In the genomic region with DNA sequence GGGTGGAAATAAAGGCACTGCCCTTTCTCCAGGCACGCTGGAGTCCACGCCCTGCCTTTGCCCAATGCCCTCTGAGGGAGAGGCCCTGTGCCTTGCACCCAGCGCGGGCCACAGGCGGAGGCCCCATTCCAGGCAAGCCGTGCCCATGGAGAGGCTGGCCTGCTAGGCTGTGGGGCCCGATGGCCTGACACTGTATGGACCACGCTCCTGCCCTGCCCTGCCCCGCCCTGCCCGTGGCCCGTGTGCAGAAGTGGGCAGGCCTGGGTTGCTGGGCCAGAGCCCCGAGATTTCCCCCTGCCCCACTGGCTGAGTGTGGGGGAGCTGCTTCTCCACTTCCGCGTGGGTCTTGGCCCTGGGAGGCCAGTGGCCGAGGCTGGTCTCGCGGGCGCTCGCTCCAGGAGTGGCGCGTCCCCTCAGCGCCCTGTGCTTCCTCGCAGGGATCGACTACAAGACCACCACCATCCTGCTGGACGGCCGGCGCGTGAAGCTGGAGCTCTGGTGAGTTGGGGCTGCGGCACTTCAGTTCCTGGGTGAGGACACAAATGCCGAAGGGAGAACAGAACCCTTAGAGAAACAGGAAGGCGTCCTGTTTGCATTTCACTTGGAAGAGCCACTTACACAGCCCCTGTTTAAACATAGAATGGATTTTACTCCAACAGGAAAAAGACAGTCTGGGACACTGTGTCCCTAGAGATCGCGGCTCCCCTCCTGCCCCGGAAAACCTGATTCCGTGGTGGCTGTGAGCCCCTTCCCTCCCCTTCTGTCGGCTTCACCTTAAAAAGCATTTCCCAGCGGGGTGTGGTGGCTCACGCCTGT, we compare ENCODE assay signal across 34 cellular contexts. TPM values are rescaled to one million over a fixed set of nuclear protein-coding genes. Genes with fewer than 3 reads are reported as not detected.
A peak's percentile ranks its signal among the peaks of the same experiment; 100 is the strongest.
DNase-seq lines count a peak whose midpoint lies in the region; ATAC-seq and TF ChIP-seq lines count a peak whose summit lies in the region.
"Had no signal": no experiment of that assay in that cellular context is flagged by ENCODE, and none has a peak within 500 bp of the region (broad histone marks: within the 10 kb centered on the region; RNA-seq: fewer than 3 reads in every experiment).

No MANE protein-coding gene starts in this region.

- H2BK5ac ChIP-seq in IMR-90 (ENCODE audit: low read depth, low read length, poor library complexity, severe bottlenecking) = no peak overlapping the region

- no peak overlapping the region for H2AK5ac ChIP-seq in IMR-90 (ENCODE audit: low read depth, low read length)

- H3K4me1 ChIP-seq in IMR-90 (ENCODE audit: control insufficient read depth, insufficient read depth, low read length) = peaks cover 3% of the 10 kb centered on the region; the same call in 1 of the 2 replicates
- peaks cover 10% of the 10 kb centered on the region for H3K4me1 ChIP-seq in mucosa of descending colon (ENCODE audit: low read depth)
- H3K4me1 ChIP-seq in upper lobe of right lung = peaks cover 8% of the 10 kb centered on the region
- H3K4me1 ChIP-seq: adrenal gland had no signal

- intact Hi-C loops in IMR-90 (cut with micrococcal nuclease) (no loop called here), mucosa of descending colon (cut with DNase I, micrococcal nuclease) (no loop called here), upper lobe of right lung (cut with DNase I) (no loop called here)

- H3K56ac ChIP-seq in IMR-90 (ENCODE audit: extremely low read depth, insufficient read depth, low read length) = no peak overlapping the region

- H4K8ac ChIP-seq in IMR-90 (ENCODE audit: low read depth in 2 of 2, low read length in 2 of 2) = no peak overlapping the region

- H2AK9ac ChIP-seq in IMR-90 (replicated peaks; ENCODE audit: low read depth, low read length, poor library complexity) = no peak overlapping the region

- no peak overlapping the region for H3K4me3 Mint-ChIP-seq in stimulated activated effector memory CD8-positive, alpha-beta T cell treated with anti-CD3 and anti-CD28 coated beads, Interleukin-12 subunit alpha, Interleukin-12 subunit beta, amount 100 ng/mL, for 72 hours
- H3K4me3 Mint-ChIP-seq: activated naive CD4-positive, alpha-beta T cell treated with anti-CD3 and anti-CD28 coated beads, Interleukin-2, amount 10 ng/mL, durations not matched to agents 7 days and 5 days; brain; endodermal cell; nephron had no signal

- H3K9me3 ChIP-seq in IMR-90 (ENCODE audit: control insufficient read depth, insufficient read depth, low read length) (no peaks in the 10 kb centered on the region), mucosa of descending colon (no peaks in the 10 kb centered on the region), upper lobe of right lung (no peaks in the 10 kb centered on the region)
- H3K9me3 ChIP-seq: adrenal gland, ovary, SK-N-SH, stomach, thyroid gland had no signal

- no peak overlapping the region for H3K4me3 ChIP-seq in IMR-90 (ENCODE audit: insufficient read depth, low read depth, low read length)
- H3K4me3 ChIP-seq in mucosa of descending colon = no peak overlapping the region
- H3K4me3 ChIP-seq in upper lobe of right lung = peak overlapping the region; percentile 36
- H3K4me3 ChIP-seq: adrenal gland; BLaER1 treated with 17β-estradiol and CSF1 and Interleukin-3, amounts not matched to agents 10 nM and 100 nM; ovary; stomach; thyroid gland had no signal

- peak overlapping the region; percentile 48 for H2AFZ ChIP-seq in IMR-90 (replicated peaks; ENCODE audit: low read length, poor library complexity)

- BruUV-seq in IMR-90 (replicated peaks; lab: Mats Ljungman, UMichigan) = no TSS peak

- H3K27me3 ChIP-seq in IMR-90 (ENCODE audit: control insufficient read depth, insufficient read depth, low read length) (no peaks in the 10 kb centered on the region), upper lobe of right lung (no peaks in the 10 kb centered on the region)
- H3K27me3 ChIP-seq: adrenal gland; BLaER1 treated with 17β-estradiol and CSF1 and Interleukin-3, amounts not matched to agents 10 nM and 100 nM; ovary; stomach; thyroid gland had no signal

- no peak overlapping the region for H2BK120ac ChIP-seq in IMR-90 (ENCODE audit: low read depth, low read length)

- no peak for DNase-seq in IMR-90
- peak; percentile 58 to 79 (median 73) for DNase-seq in mucosa of descending colon
- DNase-seq in upper lobe of right lung = peak; percentile 90
- no peak for DNase-seq in NCI-H345 (lab: John Stamatoyannopoulos, UW)
- DNase-seq in stimulated activated effector memory CD8-positive, alpha-beta T cell treated with anti-CD3 and anti-CD28 coated beads, Interleukin-12 subunit alpha, Interleukin-12 subunit beta, amount 100 ng/mL, for 72 hours (ENCODE audit: low spot score in 2 of 2) = no peak
- DNase-seq: activated CD4-positive, alpha-beta T cell treated with anti-CD3 and anti-CD28 coated beads, Interleukin-2, amount 50 U/mL, for 48 hours; activated CD8-positive, alpha-beta memory T cell treated with anti-CD3 and anti-CD28 coated beads, Interleukin-2, amount 50 U/mL, for 4 hours; activated naive CD4-positive, alpha-beta T cell treated with anti-CD3 and anti-CD28 coated beads, Interleukin-2, amount 10 ng/mL, durations not matched to agents 7 days and 5 days; adrenal gland; COR-L47; dermis blood vessel endothelial cell; DMS79 treated with DMSO at 0.1 percent for 48 hours; endodermal cell; GF-D8; glutamatergic neuron; HCEC 1CT; Kasumi-1; left ventricle myocardium superior; NCI-H1417 treated with DMSO at 0.1 percent for 48 hours; NCI-H526; NK-92 treated with Interleukin-12 subunit alpha and Interleukin-12 subunit beta, amount 100 ng/mL, for 24 hours; ovary; PC-3; SK-N-SH; stimulated activated CD4-positive, alpha-beta T cell treated with anti-CD3 and anti-CD28 coated beads, Interleukin-12 subunit alpha, Interleukin-12 subunit beta, amount 100 ng/mL, for 4 hours; stimulated activated CD4-positive, alpha-beta T cell treated with anti-CD3 and anti-CD28 coated beads, Interleukin-2, amount 100 ng/mL, for 48 hours; stomach; thyroid gland had no signal

- H3K4me2 ChIP-seq in IMR-90 (ENCODE audit: low read depth, low read length) = no peak overlapping the region
- H3K4me2 ChIP-seq: BLaER1 treated with 17β-estradiol and CSF1 and Interleukin-3, amounts not matched to agents 10 nM and 100 nM; SK-N-SH had no signal

- H3K36me3 Mint-ChIP-seq in stimulated activated effector memory CD8-positive, alpha-beta T cell treated with anti-CD3 and anti-CD28 coated beads, Interleukin-12 subunit alpha, Interleukin-12 subunit beta, amount 100 ng/mL, for 72 hours = no peaks in the 10 kb centered on the region
- H3K36me3 Mint-ChIP-seq: activated naive CD4-positive, alpha-beta T cell treated with anti-CD3 and anti-CD28 coated beads, Interleukin-2, amount 10 ng/mL, durations not matched to agents 7 days and 5 days had no signal

- H3K9me3 Mint-ChIP-seq in stimulated activated effector memory CD8-positive, alpha-beta T cell treated with anti-CD3 and anti-CD28 coated beads, Interleukin-12 subunit alpha, Interleukin-12 subunit beta, amount 100 ng/mL, for 72 hours = no peaks in the 10 kb centered on the region
- H3K9me3 Mint-ChIP-seq: activated naive CD4-positive, alpha-beta T cell treated with anti-CD3 and anti-CD28 coated beads, Interleukin-2, amount 10 ng/mL, durations not matched to agents 7 days and 5 days; endodermal cell had no signal

- no peak for TF ChIP-seq POLR2A in IMR-90 (IDR thresholded peaks at IDR 0.05; ENCODE audit: low read depth, low read length)

- H2BK20ac ChIP-seq in IMR-90 (ENCODE audit: low read depth, low read length) = no peak overlapping the region

- peaks cover 20% of the 10 kb centered on the region for H4K20me1 ChIP-seq in IMR-90 (ENCODE audit: insufficient read depth, low read length)

- in situ Hi-C loops in IMR-90 (cut with MboI; ENCODE audit: low sequenced_read_pairs) = no loop called here

- H3K27ac Mint-ChIP-seq in stimulated activated effector memory CD8-positive, alpha-beta T cell treated with anti-CD3 and anti-CD28 coated beads, Interleukin-12 subunit alpha, Interleukin-12 subunit beta, amount 100 ng/mL, for 72 hours = no peak overlapping the region
- H3K27ac Mint-ChIP-seq: activated naive CD4-positive, alpha-beta T cell treated with anti-CD3 and anti-CD28 coated beads, Interleukin-2, amount 10 ng/mL, durations not matched to agents 7 days and 5 days; brain; endodermal cell; nephron had no signal

- H4K5ac ChIP-seq in IMR-90 (ENCODE audit: low read depth, low read length) = no peak overlapping the region

- no peak overlapping the region for H3K9ac ChIP-seq in IMR-90 (ENCODE audit: low read depth, low read length)
- H3K9ac ChIP-seq: BLaER1 treated with 17β-estradiol and CSF1 and Interleukin-3, amounts not matched to agents 10 nM and 100 nM; SK-N-SH had no signal

- peaks cover 9 to 35% of the 10 kb centered on the region in 2 experiments; a peak in 3 of 4 replicates for H3K79me1 ChIP-seq in IMR-90 (ENCODE audit: low read depth in 1 of 2, low read length in 2 of 2)

- H3K4me1 Mint-ChIP-seq in stimulated activated effector memory CD8-positive, alpha-beta T cell treated with anti-CD3 and anti-CD28 coated beads, Interleukin-12 subunit alpha, Interleukin-12 subunit beta, amount 100 ng/mL, for 72 hours = no peaks in the 10 kb centered on the region
- H3K4me1 Mint-ChIP-seq: activated naive CD4-positive, alpha-beta T cell treated with anti-CD3 and anti-CD28 coated beads, Interleukin-2, amount 10 ng/mL, durations not matched to agents 7 days and 5 days; nephron had no signal

- POLR2A ChIA-PET in IMR-90 (lab: Charles Lee; ENCODE audit: unreplicated experiment) = no interaction called here

- TF ChIP-seq RAD21 in IMR-90 (IDR thresholded peaks at IDR 0.05; ENCODE audit: low read length) = no peak

- H3K27ac ChIP-seq in IMR-90 (ENCODE audit: insufficient read depth, low read length) = no peak overlapping the region
- H3K27ac ChIP-seq in angular gyrus (ENCODE audit: low read depth, low read length) = peak overlapping the region; percentile 52
- peak overlapping the region; percentile 89 for H3K27ac ChIP-seq in upper lobe of right lung
- H3K27ac ChIP-seq: adrenal gland; BLaER1 treated with 17β-estradiol and CSF1 and Interleukin-3, amounts not matched to agents 10 nM and 100 nM; ovary; thyroid gland had no signal

- dilution Hi-C loops in IMR-90 (cut with HindIII; ENCODE audit: low sequenced_read_pairs, unreplicated experiment) = no loop called here

- no peak overlapping the region for H3K23ac ChIP-seq in IMR-90 (ENCODE audit: low read depth, low read length)

- H3K4ac ChIP-seq in IMR-90 (ENCODE audit: low read depth, low read length) = no peak overlapping the region

- H4K91ac ChIP-seq in IMR-90 (ENCODE audit: insufficient read depth, low read depth, low read length) = no peak overlapping the region

- TF ChIP-seq CTCF in IMR-90 (conservative IDR thresholded peaks at IDR 0.05; ENCODE audit: low read depth, low read length) = no peak
- no peak for TF ChIP-seq CTCF in mucosa of descending colon (IDR thresholded peaks at IDR 0.05)
- no peak for TF ChIP-seq CTCF in upper lobe of right lung (IDR thresholded peaks at IDR 0.05)

- H3K36me3 ChIP-seq in IMR-90 (ENCODE audit: control insufficient read depth, insufficient read depth, low read length) (peaks cover 5% of the 10 kb centered on the region; the same call in 1 of the 2 replicates), mucosa of descending colon (ENCODE audit: low read depth) (no peaks in the 10 kb centered on the region), upper lobe of right lung (no peaks in the 10 kb centered on the region)
- H3K36me3 ChIP-seq: adrenal gland, ovary, thyroid gland had no signal

- WGBS in IMR-90 (ENCODE audit: extremely low coverage in 2 of 2, insufficient read length in 1 of 2), 2 experiments = 92% methylated on average over 14 of the region's 38 CpGs; no CpG with 5 or more reads in 1 of the 2 experiments

- H3K9me1 ChIP-seq in IMR-90 (ENCODE audit: insufficient read depth, low read length) = peaks cover 3% of the 10 kb centered on the region; the same call in 1 of the 2 replicates

- CTCF ChIA-PET in IMR-90 (lab: Yijun Ruan, JAX) = no interaction called here

- H2BK15ac ChIP-seq in IMR-90 (ENCODE audit: low read depth, low read length) = no peak overlapping the region

- ATAC-seq in IMR-90 (ENCODE audit: low read depth) = no peak
- peak; percentile 95 for ATAC-seq in mucosa of descending colon
- ATAC-seq in upper lobe of right lung = peak; percentile 87
- no peak for ATAC-seq in HG02885 (IDR thresholded peaks at IDR 0.05; ENCODE audit: poor library complexity, unreplicated experiment)
- no peak for ATAC-seq in stimulated activated effector memory CD8-positive, alpha-beta T cell treated with anti-CD3 and anti-CD28 coated beads, Interleukin-12 subunit alpha, Interleukin-12 subunit beta, amount 100 ng/mL, for 72 hours
- ATAC-seq: activated CD4-positive, CD25-positive, alpha-beta regulatory T cell treated with anti-CD3 and anti-CD28 coated beads, Interleukin-2, amount 50 U/mL, for 24 hours; left ventricle myocardium superior; PC-3 had no signal

- H3K14ac ChIP-seq in IMR-90 (replicated peaks; ENCODE audit: low read depth, low read length) = no peak overlapping the region

- no peak overlapping the region for H3K18ac ChIP-seq in IMR-90 (ENCODE audit: low read depth, low read length)

RNA-seq across cellular contexts. Expression of gene WFIKKN1, which starts 13.8 kb away (rescaled TPM):
- total RNA-seq in IMR-90 (2012; rRNA removed) (not detected in 2 replicates), mucosa of descending colon (1 to 10 TPM; 1.1 to 2.2 (median 1.6) TPM), upper lobe of right lung (1.5 TPM)
- 0.10 and 0.23 TPM in 2 replicates for polyA plus RNA-seq in IMR-90 (2012; rRNA removed)
- 0.08 and 0.24 TPM in 2 replicates for polyA plus RNA-seq in IMR-90 (2012; cell fraction: cytosol; rRNA removed)
- polyA plus RNA-seq in IMR-90 (2012; cell fraction: nucleus; rRNA removed; ENCODE audit: low replicate concordance) = 0.44 and 2.5 TPM in 2 replicates

RNA-seq across cellular contexts. Expression of gene METTL26, which starts 19.1 kb away (rescaled TPM):
- 40.8 and 46.8 TPM in 2 replicates for total RNA-seq in IMR-90 (2012; rRNA removed)
- polyA plus RNA-seq in IMR-90 (2012; rRNA removed) = 128 and 184 TPM in 2 replicates
- 259 and 357 TPM in 2 replicates for polyA plus RNA-seq in IMR-90 (2012; cell fraction: cytosol; rRNA removed)
- 117 and 422 TPM in 2 replicates for polyA plus RNA-seq in IMR-90 (2012; cell fraction: nucleus; rRNA removed; ENCODE audit: low replicate concordance)
- 10 to 100 TPM; 40.3 to 52.4 (median 50.0) TPM for total RNA-seq in mucosa of descending colon
- total RNA-seq in upper lobe of right lung = 53.5 TPM

RNA-seq across cellular contexts. Expression of gene MCRIP2, which starts 24.6 kb away (rescaled TPM):
- total RNA-seq in IMR-90 (2012; rRNA removed) (6.3 and 8.6 TPM in 2 replicates), mucosa of descending colon (100 to 1,000 TPM in 2 of 3 donors, 10 to 100 TPM in 1; 76.3 to 116 (median 100) TPM), upper lobe of right lung (57.9 TPM)
- polyA plus RNA-seq in IMR-90 (2012; rRNA removed) = 19.6 and 27.9 TPM in 2 replicates
- polyA plus RNA-seq in IMR-90 (2012; cell fraction: cytosol; rRNA removed) = 25.3 and 26.7 TPM in 2 replicates
- 21.2 and 46.6 TPM in 2 replicates for polyA plus RNA-seq in IMR-90 (2012; cell fraction: nucleus; rRNA removed; ENCODE audit: low replicate concordance)

RNA-seq across cellular contexts. Expression of gene RAB40C, which starts 27.1 kb away (rescaled TPM):
- total RNA-seq in IMR-90 (2012; rRNA removed) = 6.8 and 6.9 TPM in 2 replicates
- 13.7 and 15.3 TPM in 2 replicates for polyA plus RNA-seq in IMR-90 (2012; rRNA removed)
- polyA plus RNA-seq in IMR-90 (2012; cell fraction: cytosol; rRNA removed) = 11.0 and 21.8 TPM in 2 replicates
- 26.4 and 67.6 TPM in 2 replicates for polyA plus RNA-seq in IMR-90 (2012; cell fraction: nucleus; rRNA removed; ENCODE audit: low replicate concordance)
- 10 to 100 TPM; 31.2 to 51.0 (median 40.1) TPM for total RNA-seq in mucosa of descending colon
- 47.6 TPM for total RNA-seq in upper lobe of right lung

RNA-seq across cellular contexts. Expression of gene WDR90, which starts 32.2 kb away (rescaled TPM):
- total RNA-seq in IMR-90 (2012; rRNA removed) = 1.4 and 1.7 TPM in 2 replicates
- 18.7 and 21.7 TPM in 2 replicates for polyA plus RNA-seq in IMR-90 (2012; rRNA removed)
- polyA plus RNA-seq in IMR-90 (2012; cell fraction: cytosol; rRNA removed) = 7.5 and 8.1 TPM in 2 replicates
- polyA plus RNA-seq in IMR-90 (2012; cell fraction: nucleus; rRNA removed; ENCODE audit: low replicate concordance) = 118 and 402 TPM in 2 replicates
- total RNA-seq in mucosa of descending colon = 10 to 100 TPM; 35.0 to 54.9 (median 50.2) TPM
- total RNA-seq in upper lobe of right lung = 23.2 TPM

Comparison
In these comparisons a context has a peak if more than half of its experiments do, and no peak if none do; other contexts are left out.
1. ATAC-seq: peak in mucosa of descending colon (single experiment) and upper lobe of right lung (single experiment); none in IMR-90 (single experiment), HG02885 (single experiment) and stimulated activated effector memory CD8-positive, alpha-beta T cell treated with anti-CD3 and anti-CD28 coated beads, Interleukin-12 subunit alpha, Interleukin-12 subunit beta, amount 100 ng/mL, for 72 hours (single experiment).
2. DNase-seq: peak in mucosa of descending colon (3 of 3) and upper lobe of right lung (single experiment); none in IMR-90 (single experiment), NCI-H345 (single experiment) and stimulated activated effector memory CD8-positive, alpha-beta T cell treated with anti-CD3 and anti-CD28 coated beads, Interleukin-12 subunit alpha, Interleukin-12 subunit beta, amount 100 ng/mL, for 72 hours (0 of 2).